In the genomic region with DNA sequence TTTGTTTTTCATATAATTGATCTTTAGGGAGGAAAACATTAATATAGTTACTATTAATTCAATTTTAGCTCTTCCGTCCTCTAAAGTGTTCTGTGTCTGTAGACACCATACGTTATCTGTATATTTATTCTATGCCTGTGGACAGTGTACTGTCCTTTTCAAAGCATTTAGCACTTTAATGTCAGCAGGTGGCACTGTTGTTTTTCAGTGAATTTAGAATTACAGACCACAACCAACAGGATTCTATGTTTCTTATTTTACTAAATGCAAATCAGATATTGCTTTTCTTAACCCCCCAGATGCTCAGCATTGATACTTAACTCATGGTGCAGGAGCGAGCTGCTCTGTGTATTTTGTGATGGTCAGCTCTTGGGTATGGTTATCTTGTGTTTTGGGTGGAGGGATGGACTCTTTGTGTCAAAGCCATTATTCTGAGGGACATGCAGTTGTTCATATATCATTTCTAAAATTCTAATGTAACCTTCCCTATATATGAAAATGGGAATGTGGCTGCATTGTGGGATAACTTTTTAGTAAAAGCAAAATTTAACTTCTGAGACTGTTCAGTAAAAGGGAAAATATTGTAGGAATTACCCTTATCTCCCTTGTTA, we compare ENCODE assay signal across 8 cellular contexts.
DNase-seq lines count a peak whose midpoint lies in the region; ATAC-seq, FAIRE-seq and TF ChIP-seq lines count a peak whose summit lies in the region.

No MANE protein-coding gene starts in this region.

- intact Hi-C loops in activated CD8-positive, alpha-beta T cell treated with anti-CD3 and anti-CD28 coated beads for 36 hours (cut with micrococcal nuclease): no loop called here

- ATAC-seq in activated CD8-positive, alpha-beta T cell treated with anti-CD3 and anti-CD28 coated beads for 36 hours: peak; percentile 37
- ATAC-seq in HG02870 (IDR thresholded peaks at IDR 0.05; ENCODE audit: unreplicated experiment): no peak

- in situ Hi-C loops in ACHN (cut with HindIII; ENCODE audit: low pct_ligation_motif_present, low pct_unique_long_range_greater_than_20kb, low sequenced_read_pairs): no loop called here

- no peaks in the 10 kb centered on the region for H3K4me1 Mint-ChIP-seq in activated CD8-positive, alpha-beta T cell treated with anti-CD3 and anti-CD28 coated beads for 36 hours (ENCODE audit: low read depth)

- POLR2A ChIA-PET in activated CD8-positive, alpha-beta T cell treated with anti-CD3 and anti-CD28 coated beads for 36 hours (lab: Charles Lee): no interaction called here

- H3K9me3 Mint-ChIP-seq in activated CD8-positive, alpha-beta T cell treated with anti-CD3 and anti-CD28 coated beads for 36 hours: no peaks in the 10 kb centered on the region

- peak; percentile 70 for FAIRE-seq in islet of Langerhans (lab: Jason Lieb, UNC)

- H3K4me3 ChIP-seq in GM12875 (ENCODE audit: low read depth, low read length): no peak overlapping the region

- H3K4me3 Mint-ChIP-seq in activated CD8-positive, alpha-beta T cell treated with anti-CD3 and anti-CD28 coated beads for 36 hours: no peak overlapping the region

- peak; percentile 19 for DNase-seq in ACHN
- DNase-seq in M059J (ENCODE audit: low read depth): peak; percentile 7
- DNase-seq in activated CD8-positive, alpha-beta T cell treated with anti-CD3 and anti-CD28 coated beads for 36 hours: no peak
- DNase-seq in activated T-cell treated with anti-CD3 and anti-CD28 coated beads, Interleukin-2, amount 50 U/mL, for 48 hours: no peak
- no peak for DNase-seq in central memory CD4-positive, alpha-beta T cell

- no peaks in the 10 kb centered on the region for H3K27me3 Mint-ChIP-seq in activated CD8-positive, alpha-beta T cell treated with anti-CD3 and anti-CD28 coated beads for 36 hours

- H3K27ac Mint-ChIP-seq in activated CD8-positive, alpha-beta T cell treated with anti-CD3 and anti-CD28 coated beads for 36 hours: no peak overlapping the region

- CTCF ChIA-PET in activated CD8-positive, alpha-beta T cell treated with anti-CD3 and anti-CD28 coated beads for 36 hours (lab: Charles Lee): interaction anchor here (0.7 to 4.0 kb wide), 13 partner anchors 7 to 176 kb away, joined by 3 to 13 read pairs (median 3); no protein-coding TSS in a partner anchor

- H3K36me3 Mint-ChIP-seq in activated CD8-positive, alpha-beta T cell treated with anti-CD3 and anti-CD28 coated beads for 36 hours (ENCODE audit: low read depth): peaks cover 35% of the 10 kb centered on the region

- TF ChIP-seq CTCF in GM12875 (IDR thresholded peaks at IDR 0.05; ENCODE audit: borderline replicate concordance, insufficient read depth, low read depth, low read length): peak; percentile 22; the same call in 1 of the 2 replicates
- peak; percentile 50 for TF ChIP-seq CTCF in activated CD8-positive, alpha-beta T cell treated with anti-CD3 and anti-CD28 coated beads for 36 hours (IDR thresholded peaks at IDR 0.05)

Comparison
In these comparisons a context has a peak if more than half of its experiments do, and no peak if none do; other contexts are left out.
1. DNase-seq: peak in ACHN (single experiment) and M059J (single experiment); none in activated CD8-positive, alpha-beta T cell treated with anti-CD3 and anti-CD28 coated beads for 36 hours (single experiment), activated T-cell treated with anti-CD3 and anti-CD28 coated beads, Interleukin-2, amount 50 U/mL, for 48 hours (0 of 2) and central memory CD4-positive, alpha-beta T cell (single experiment).